1 cellular context compared by ENCODE assay signal in genomic region chr19:1324249-1324791, GRCh38.
A peak's percentile ranks its signal among the peaks of the same experiment; 100 is the strongest.
TF ChIP-seq lines count a peak whose summit lies in the region.

No MANE protein-coding gene starts in this region.

TF ChIP-seq in K562, 482 proteins besides CTCF, POLR2A, EP300 and RAD21:
- TF ChIP-seq RBM25 (IDR thresholded peaks at IDR 0.05; ENCODE audit: low read depth, low read length, severe bottlenecking) (peak; percentile 17), CBX1 (IDR thresholded peaks at IDR 0.05; ENCODE audit: low read depth) (0 out of 2 replicates have a peak, but pooled peaks have one; percentile 31), FOXA3 (CRISPR knock-in tag; conservative IDR thresholded peaks at IDR 0.05 in 1 of 2, IDR thresholded peaks at IDR 0.05 in 1 of 2) (0 out of 4 replicates have a peak, but pooled peaks of 1 of the 2 experiments have one; percentile 22), PHF21A (IDR thresholded peaks at IDR 0.05; ENCODE audit: borderline replicate concordance, low read depth) (no peak), ZNF436 (CRISPR knock-in tag; IDR thresholded peaks at IDR 0.05) (peak; percentile 71; the same call in 1 of the 2 replicates), SIRT6 (IDR thresholded peaks at IDR 0.05; ENCODE audit: low read depth, low read length) (no peak), C11orf30 (IDR thresholded peaks at IDR 0.05; ENCODE audit: low read depth) (no peak), KDM1A (IDR thresholded peaks at IDR 0.05) (peak; percentile 17 to 60; a peak in 1 of 4 replicates), NR2C2 (CRISPR knock-in tag; IDR thresholded peaks at IDR 0.05) (no peak), NR2C2 (tag; IDR thresholded peaks at IDR 0.05) (no peak), ZFP36 (IDR thresholded peaks at IDR 0.05; ENCODE audit: low read depth, low read length, partially characterized antibody) (peak; percentile 97), ZNF76 (CRISPR knock-in tag; IDR thresholded peaks at IDR 0.05; ENCODE audit: borderline replicate concordance) (no peak), ARID4B (CRISPR knock-in tag; IDR thresholded peaks at IDR 0.05) (no peak), BCOR (IDR thresholded peaks at IDR 0.05) (peak; percentile 85), GTF2A2 (tag; IDR thresholded peaks at IDR 0.05) (no peak), PHTF2 (CRISPR knock-in tag; IDR thresholded peaks at IDR 0.05) (no peak), SMARCA5 (IDR thresholded peaks at IDR 0.05) (peak; percentile 71; the same call in 1 of the 2 replicates), ADNP (tag; IDR thresholded peaks at IDR 0.05) (peak; percentile 43; the same call in 1 of the 2 replicates), BRCA1 (IDR thresholded peaks at IDR 0.05) (no peak), BRCA1 (CRISPR knock-in tag; IDR thresholded peaks at IDR 0.05) (no peak), HNRNPK (IDR thresholded peaks at IDR 0.05; ENCODE audit: low read depth, low read length, poor library complexity, severe bottlenecking) (no peak), ZNF586 (CRISPR knock-in tag; conservative IDR thresholded peaks at IDR 0.05) (no peak)
